Comparison of ENCODE assay signal across 9 cellular contexts in the genomic region with DNA sequence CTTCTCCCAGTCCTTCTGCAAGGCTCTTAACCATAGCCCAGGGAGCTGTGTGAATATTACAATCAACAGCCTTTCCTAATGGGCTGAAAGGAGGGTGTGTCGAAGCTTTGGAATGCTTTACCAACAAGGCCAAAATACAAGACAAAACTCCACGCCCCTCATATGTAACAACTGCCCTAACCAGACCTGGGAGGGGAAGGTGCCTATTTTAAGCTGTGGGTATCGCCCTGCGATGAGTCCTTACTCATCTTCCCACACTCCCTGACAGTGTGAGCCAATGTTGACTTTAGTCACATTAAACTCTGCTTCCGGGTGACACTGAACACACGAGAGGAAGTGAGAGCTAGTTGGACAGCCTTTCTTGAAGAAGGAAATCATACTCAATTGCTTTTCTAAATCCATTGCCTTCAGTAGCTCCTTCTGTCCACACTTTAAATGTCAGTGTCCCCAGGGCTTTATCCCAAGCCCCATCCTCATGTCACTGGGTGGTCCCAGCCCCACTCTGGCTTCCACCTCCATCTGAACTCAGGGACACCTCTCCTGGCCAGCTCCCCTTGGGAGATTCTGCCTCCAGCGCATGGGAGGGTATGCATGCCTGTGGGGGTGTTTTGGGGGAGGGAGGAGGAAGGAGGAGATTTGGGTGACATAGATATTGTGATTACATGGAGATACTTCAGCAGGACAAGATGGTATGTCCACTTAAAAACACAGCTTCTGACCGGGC. TPM values are rescaled to one million over a fixed set of nuclear protein-coding genes. Genes with fewer than 3 reads are reported as not detected.
A peak's percentile ranks its signal among the peaks of the same experiment; 100 is the strongest.
DNase-seq lines count a peak whose midpoint lies in the region; ATAC-seq and TF ChIP-seq lines count a peak whose summit lies in the region.
"Had no signal": no experiment of that assay in that cellular context is flagged by ENCODE, and none has a peak within 500 bp of the region (broad histone marks: within the 10 kb centered on the region; RNA-seq: fewer than 3 reads in every experiment).

No MANE protein-coding gene starts in this region.

- 68 to 69% methylated on average over 8 of the region's 8 CpGs for WGBS in body of pancreas, 2 donors

- ATAC-seq in stimulated activated naive CD8-positive, alpha-beta T cell treated with anti-CD3 and anti-CD28 coated beads, Interleukin-15, Interleukin-2, amounts not matched to agents 100 U/mL and 50 U/mL, for 24 hours: peak; percentile 44
- no peak for ATAC-seq in stimulated activated naive CD8-positive, alpha-beta T cell treated with anti-CD3 and anti-CD28 coated beads, Interleukin-15, amount 100 ng/mL, for 72 hours
- peak; percentile 89 for ATAC-seq in RWPE2 (ENCODE audit: low read depth)
- ATAC-seq in body of pancreas: no peak
- no peak for ATAC-seq in CD8-positive, alpha-beta T cell
- no peak for ATAC-seq in HG02610 (IDR thresholded peaks at IDR 0.05; ENCODE audit: unreplicated experiment)

- H3K27me3 ChIP-seq in RWPE2 (ENCODE audit: insufficient read depth, poor library complexity, severe bottlenecking) (no peaks in the 10 kb centered on the region), body of pancreas (no peaks in the 10 kb centered on the region), WERI-Rb-1 (ENCODE audit: insufficient read depth, low read depth, severe bottlenecking) (no peaks in the 10 kb centered on the region)
- H3K27me3 ChIP-seq in CD8-positive, alpha-beta T cell (ENCODE audit: insufficient read depth, low read length): no peaks in the 10 kb centered on the region

- H3K36me3 ChIP-seq in RWPE2 (ENCODE audit: low read depth): no peaks in the 10 kb centered on the region
- H3K36me3 ChIP-seq in body of pancreas (replicated peaks in 1 of 2; ENCODE audit: insufficient read depth in 1 of 2, low read depth in 2 of 2): no peaks in the 10 kb centered on the region
- no peaks in the 10 kb centered on the region for H3K36me3 ChIP-seq in CD8-positive, alpha-beta T cell (ENCODE audit: insufficient read depth, low read length)
- no peaks in the 10 kb centered on the region for H3K36me3 ChIP-seq in WERI-Rb-1

- no peak for TF ChIP-seq POLR2A in body of pancreas (IDR thresholded peaks at IDR 0.05)

- CTCF ChIA-PET in CD8-positive, alpha-beta T cell (lab: Charles Lee): interaction anchor here (0.6 to 1.2 kb wide), 3 partner anchors 9 to 112 kb away, joined by 3 to 4 read pairs (median 3); no protein-coding TSS in a partner anchor

- TF ChIP-seq CTCF in RWPE2 (IDR thresholded peaks at IDR 0.05; ENCODE audit: poor library complexity, severe bottlenecking) (no peak), body of pancreas (IDR thresholded peaks at IDR 0.05) (no peak), WERI-Rb-1 (IDR thresholded peaks at IDR 0.05; ENCODE audit: low read depth, low read length) (no peak)
- TF ChIP-seq CTCF in CD8-positive, alpha-beta T cell (IDR thresholded peaks at IDR 0.05): no peak

- H3K4me1 ChIP-seq in RWPE2 (ENCODE audit: insufficient read depth, poor library complexity, severe bottlenecking): peaks cover 13% of the 10 kb centered on the region
- no peaks in the 10 kb centered on the region for H3K4me1 ChIP-seq in body of pancreas
- no peaks in the 10 kb centered on the region for H3K4me1 ChIP-seq in CD8-positive, alpha-beta T cell (ENCODE audit: insufficient read depth, low read length)

- intact Hi-C loops in body of pancreas (cut with DNase I): no loop called here
- intact Hi-C loops in CD8-positive, alpha-beta T cell (cut with DNase I, micrococcal nuclease): no loop called here

- H3K4me3 ChIP-seq in RWPE2 (ENCODE audit: severe bottlenecking) (no peak overlapping the region), body of pancreas (no peak overlapping the region), WERI-Rb-1 (ENCODE audit: low read depth, low read length) (no peak overlapping the region)
- no peak overlapping the region for H3K4me3 ChIP-seq in CD8-positive, alpha-beta T cell (ENCODE audit: low read depth, low read length)

- no peaks in the 10 kb centered on the region for H3K9me3 Mint-ChIP-seq in stimulated activated naive CD8-positive, alpha-beta T cell treated with anti-CD3 and anti-CD28 coated beads, Interleukin-15, amount 100 ng/mL, for 72 hours
- H3K9me3 Mint-ChIP-seq in CD8-positive, alpha-beta T cell: no peaks in the 10 kb centered on the region

- peak overlapping the region in 1 of 2 donors; percentile 34 for H3K27ac Mint-ChIP-seq in stimulated activated naive CD8-positive, alpha-beta T cell treated with anti-CD3 and anti-CD28 coated beads, Interleukin-15, amount 100 ng/mL, for 72 hours
- H3K27ac Mint-ChIP-seq in CD8-positive, alpha-beta T cell: no peak overlapping the region

- H3K4me3 Mint-ChIP-seq in stimulated activated naive CD8-positive, alpha-beta T cell treated with anti-CD3 and anti-CD28 coated beads, Interleukin-15, amount 100 ng/mL, for 72 hours: no peak overlapping the region
- no peak overlapping the region for H3K4me3 Mint-ChIP-seq in CD8-positive, alpha-beta T cell

- no peaks in the 10 kb centered on the region for H3K36me3 Mint-ChIP-seq in CD8-positive, alpha-beta T cell

- POLR2A ChIA-PET in CD8-positive, alpha-beta T cell (lab: Charles Lee): no interaction called here

- peaks cover 6% of the 10 kb centered on the region for H3K4me1 Mint-ChIP-seq in stimulated activated naive CD8-positive, alpha-beta T cell treated with anti-CD3 and anti-CD28 coated beads, Interleukin-15, amount 100 ng/mL, for 72 hours
- no peaks in the 10 kb centered on the region for H3K4me1 Mint-ChIP-seq in CD8-positive, alpha-beta T cell (ENCODE audit: low read depth)

- H3K27ac ChIP-seq in RWPE2 (ENCODE audit: poor library complexity, severe bottlenecking): peak overlapping the region; percentile 3
- peak overlapping the region in 1 of 4 donors; percentile 15 for H3K27ac ChIP-seq in body of pancreas
- H3K27ac ChIP-seq in CD8-positive, alpha-beta T cell (ENCODE audit: low read depth, low read length): no peak overlapping the region
- H3K27ac ChIP-seq in WERI-Rb-1: no peak overlapping the region

- H3K27me3 Mint-ChIP-seq in stimulated activated naive CD8-positive, alpha-beta T cell treated with anti-CD3 and anti-CD28 coated beads, Interleukin-15, amount 100 ng/mL, for 72 hours: peaks cover 8% of the 10 kb centered on the region
- H3K27me3 Mint-ChIP-seq in CD8-positive, alpha-beta T cell (ENCODE audit: low read depth): peaks cover 8% of the 10 kb centered on the region

- H3K9me3 ChIP-seq in RWPE2 (ENCODE audit: severe bottlenecking): no peaks in the 10 kb centered on the region
- H3K9me3 ChIP-seq in body of pancreas: no peaks in the 10 kb centered on the region
- no peaks in the 10 kb centered on the region for H3K9me3 ChIP-seq in CD8-positive, alpha-beta T cell (ENCODE audit: low read length)
- H3K9me3 ChIP-seq in WERI-Rb-1 (ENCODE audit: severe bottlenecking): no peaks in the 10 kb centered on the region

- no peak for DNase-seq in stimulated activated naive CD8-positive, alpha-beta T cell treated with anti-CD3 and anti-CD28 coated beads, Interleukin-15, Interleukin-2, amounts not matched to agents 100 U/mL and 50 U/mL, for 24 hours
- no peak for DNase-seq in stimulated activated naive CD8-positive, alpha-beta T cell treated with anti-CD3 and anti-CD28 coated beads, Interleukin-15, amount 100 ng/mL, for 72 hours
- DNase-seq in RWPE2 (ENCODE audit: low spot score): peak; percentile 56
- peak; percentile 34 for DNase-seq in iris pigment epithelial cell (ENCODE audit: low read depth)
- no peak for DNase-seq in body of pancreas
- no peak for DNase-seq in CD8-positive, alpha-beta T cell
- DNase-seq in WERI-Rb-1: no peak
- DNase-seq: NCI-H1930 had no signal

RNA-seq across cellular contexts. Expression of gene TBC1D9B, which starts 6.5 kb away (rescaled TPM):
- total RNA-seq in body of pancreas: 100 to 1,000 TPM in 1 of 2 donors, 10 to 100 TPM in 1; 69.8 to 121 TPM
- 10 to 100 TPM; 39.7 to 48.1 TPM for total RNA-seq in CD8-positive, alpha-beta T cell

RNA-seq across cellular contexts. Expression of gene MRNIP, which starts 55.6 kb away (rescaled TPM):
- total RNA-seq in body of pancreas: 10 to 100 TPM; 23.4 to 34.8 TPM
- 10 to 100 TPM; 30.0 to 38.5 TPM for total RNA-seq in CD8-positive, alpha-beta T cell

Comparison
In these comparisons a context has a peak if more than half of its experiments do, and no peak if none do; other contexts are left out.
1. ATAC-seq: peak in stimulated activated naive CD8-positive, alpha-beta T cell treated with anti-CD3 and anti-CD28 coated beads, Interleukin-15, Interleukin-2, amounts not matched to agents 100 U/mL and 50 U/mL, for 24 hours (single experiment) and RWPE2 (single experiment); none in stimulated activated naive CD8-positive, alpha-beta T cell treated with anti-CD3 and anti-CD28 coated beads, Interleukin-15, amount 100 ng/mL, for 72 hours (single experiment), body of pancreas (single experiment), CD8-positive, alpha-beta T cell (single experiment) and HG02610 (single experiment).
2. DNase-seq: peak in RWPE2 (single experiment) and iris pigment epithelial cell (single experiment); none in stimulated activated naive CD8-positive, alpha-beta T cell treated with anti-CD3 and anti-CD28 coated beads, Interleukin-15, Interleukin-2, amounts not matched to agents 100 U/mL and 50 U/mL, for 24 hours (single experiment), stimulated activated naive CD8-positive, alpha-beta T cell treated with anti-CD3 and anti-CD28 coated beads, Interleukin-15, amount 100 ng/mL, for 72 hours (0 of 2), body of pancreas (0 of 4), CD8-positive, alpha-beta T cell (0 of 7) and WERI-Rb-1 (single experiment).